Comparison of ENCODE assay signal across 12 cellular contexts in genomic region chr1:180636138-180636537, GRCh38. TPM values are rescaled to one million over a fixed set of nuclear protein-coding genes. Genes with fewer than 3 reads are reported as not detected.
DNase-seq lines count a peak whose midpoint lies in the region; ATAC-seq, FAIRE-seq and TF ChIP-seq lines count a peak whose summit lies in the region.
"Had no signal": no experiment of that assay in that cellular context is flagged by ENCODE, and none has a peak within 500 bp of the region (broad histone marks: within the 10 kb centered on the region; RNA-seq: fewer than 3 reads in every experiment).

No MANE protein-coding gene starts in this region.

- H3K9me3 Mint-ChIP-seq in GM23338 = no peaks in the 10 kb centered on the region
- H3K9me3 Mint-ChIP-seq: T-helper 1 cell treated with Interleukin-12 subunit alpha and Interleukin-12 subunit beta and Interleukin-4 antibody, amounts not matched to agents 30 μg/mL and 1 μg/mL, for 36 hours had no signal

- peak; percentile 19 for DNase-seq in GM23338 (ENCODE audit: low spot score)
- peak; percentile 24 for DNase-seq in NAMALWA (ENCODE audit: low spot score)
- peak in 1 of 4 experiments; percentile 49 for DNase-seq in K562 (ENCODE audit: extremely low read depth in 1 of 4, low spot score in 3 of 4)
- DNase-seq in mesenchymal stem cell = peak; percentile 50
- DNase-seq in LoVo (ENCODE audit: low spot score) = no peak
- no peak for DNase-seq in H7
- DNase-seq: EL, NCI-H446 had no signal

- no peak overlapping the region for H2AFZ ChIP-seq in GM23338
- H2AFZ ChIP-seq in K562 (ENCODE audit: low read depth, low read length) = no peak overlapping the region
- no peak overlapping the region for H2AFZ ChIP-seq in mesenchymal stem cell (ENCODE audit: low read depth, low read length)

- peak; percentile 27 to 44; a peak in 3 of 4 replicates for TF ChIP-seq CTCF in GM23338 (conservative IDR thresholded peaks at IDR 0.05; ENCODE audit: low read depth in 2 of 2)
- peak in 2 of 3 experiments; percentile 36 to 44; a peak in 3 of 6 replicates for TF ChIP-seq CTCF in K562 (IDR thresholded peaks at IDR 0.05 in 2 of 3, conservative IDR thresholded peaks at IDR 0.05 in 1 of 3; ENCODE audit: insufficient read depth in 2 of 3, low read depth in 1 of 3, low read length in 3 of 3)

- H4K91ac ChIP-seq in mesenchymal stem cell (ENCODE audit: low read length) = no peak overlapping the region

- in situ Hi-C loops in K562 (cut with MboI) = loop anchor here (5.0 to 25.0 kb wide), 2 partner anchors 216 to 526 kb away; no protein-coding TSS in a partner anchor

- H3K27ac ChIP-seq in GM23338 (ENCODE audit: low read depth) = no peak overlapping the region
- H3K27ac ChIP-seq in K562 (ENCODE audit: extremely low read depth, low read depth, low read length) = no peak overlapping the region
- no peak overlapping the region for H3K27ac ChIP-seq in mesenchymal stem cell (ENCODE audit: low read length, poor library complexity, severe bottlenecking)
- H3K27ac ChIP-seq: skin epidermis had no signal

- H3K9me3 ChIP-seq in K562 (replicated peaks; ENCODE audit: control insufficient read depth, insufficient read depth, low read depth, low read length) (no peaks in the 10 kb centered on the region), mesenchymal stem cell (ENCODE audit: control insufficient read depth, low read length) (no peaks in the 10 kb centered on the region)

- H3K9me2 ChIP-seq in GM23338 (ENCODE audit: insufficient read depth) = no peaks in the 10 kb centered on the region

- no peaks in the 10 kb centered on the region for H3K27me3 Mint-ChIP-seq in GM23338 (ENCODE audit: insufficient read depth, low read depth, poor library complexity)

- no peaks in the 10 kb centered on the region for H3K36me3 Mint-ChIP-seq in GM23338 (ENCODE audit: low read depth)

- no peak for FAIRE-seq in K562 (lab: Jason Lieb, UNC)

- POLR2A ChIA-PET in K562 (lab: Yijun Ruan, JAX) = no interaction called here

- H3K36me3 ChIP-seq in GM23338 (ENCODE audit: insufficient read depth) (no peaks in the 10 kb centered on the region), K562 (ENCODE audit: control insufficient read depth, insufficient read depth, low read length) (peaks cover 2% of the 10 kb centered on the region; the same call in 1 of the 3 replicates), mesenchymal stem cell (ENCODE audit: control insufficient read depth in 1 of 2, insufficient read depth in 2 of 2, low read depth in 1 of 2, low read length in 2 of 2) (no peaks in the 10 kb centered on the region), H7 (replicated peaks; ENCODE audit: control insufficient read depth, insufficient read depth, low read length) (no peaks in the 10 kb centered on the region)

- peaks cover 11% of the 10 kb centered on the region for H3K4me1 Mint-ChIP-seq in GM23338

- peak; percentile 49 to 79; a peak in 3 of 4 replicates for TF ChIP-seq RAD21 in K562 (CRISPR knock-in tag; conservative IDR thresholded peaks at IDR 0.05 in 1 of 2, IDR thresholded peaks at IDR 0.05 in 1 of 2)

- H3F3A ChIP-seq in GM23338 (replicated peaks; ENCODE audit: low read depth) = no peaks in the 10 kb centered on the region

- H3K79me2 ChIP-seq in GM23338 (replicated peaks; ENCODE audit: insufficient read depth) (peaks cover 85% of the 10 kb centered on the region), K562 (ENCODE audit: control insufficient read depth, insufficient read depth, low read length) (peaks cover 91% of the 10 kb centered on the region)

- no peak overlapping the region for H2AK5ac ChIP-seq in mesenchymal stem cell (ENCODE audit: low read length, severe bottlenecking)

- H3K18ac ChIP-seq in mesenchymal stem cell (ENCODE audit: low read depth in 1 of 2, low read length in 2 of 2) = no peak overlapping the region

- TF ChIP-seq POLR2A in K562 (conservative IDR thresholded peaks at IDR 0.05) = no peak
- no peak for TF ChIP-seq POLR2A in GM18505 (IDR thresholded peaks at IDR 0.05; ENCODE audit: borderline replicate concordance, extremely low read depth, insufficient read depth, insufficient read length)

- peaks cover 21% of the 10 kb centered on the region for H3K4me1 ChIP-seq in GM23338 (ENCODE audit: insufficient read depth)
- H3K4me1 ChIP-seq in K562 (replicated peaks in 1 of 2; ENCODE audit: control insufficient read depth in 2 of 2, insufficient read depth in 2 of 2, low read length in 2 of 2) = peaks cover 21 to 34% of the 10 kb centered on the region in 2 experiments; a peak in 4 of 5 replicates
- H3K4me1 ChIP-seq in mesenchymal stem cell (ENCODE audit: control insufficient read depth, insufficient read depth, low read depth, low read length) = peaks cover under 1% of the 10 kb centered on the region

- WGBS in K562 (ENCODE audit: insufficient coverage, low coverage, missing lambda C conversion rate) = 43% methylated on average over 5 of the region's 5 CpGs
- WGBS in mesenchymal stem cell = 81% methylated on average over 3 of the region's 5 CpGs

- no peaks in the 10 kb centered on the region for H3K9me1 ChIP-seq in K562 (ENCODE audit: control insufficient read depth, insufficient read depth, low read length)

- H3K4ac ChIP-seq in mesenchymal stem cell (ENCODE audit: low read depth in 1 of 2, low read length in 2 of 2) = no peak overlapping the region

- H3K9ac ChIP-seq in K562 (ENCODE audit: insufficient read depth in 1 of 2, low read depth in 2 of 2, low read length in 2 of 2) (no peak overlapping the region), mesenchymal stem cell (ENCODE audit: low read length) (no peak overlapping the region)

- ATAC-seq in GM23338 (no peak), K562 (no peak), HG03280 (IDR thresholded peaks at IDR 0.05; ENCODE audit: unreplicated experiment) (no peak), GM18505 (IDR thresholded peaks at IDR 0.05; ENCODE audit: unreplicated experiment) (no peak)

- TF ChIP-seq EP300 in K562 (IDR thresholded peaks at IDR 0.05; ENCODE audit: low read length) = no peak

- no TSS peak for BruUV-seq in K562 (replicated peaks; lab: Mats Ljungman, UMichigan)

- H3K27ac Mint-ChIP-seq in GM23338 = no peak overlapping the region
- H3K27ac Mint-ChIP-seq: T-helper 1 cell treated with Interleukin-12 subunit alpha and Interleukin-12 subunit beta and Interleukin-4 antibody, amounts not matched to agents 30 μg/mL and 1 μg/mL, for 36 hours had no signal

- H3K4me3 ChIP-seq in GM23338 (no peak overlapping the region), K562 (no peak overlapping the region), mesenchymal stem cell (ENCODE audit: insufficient read depth in 1 of 2, low read depth in 1 of 2, low read length in 2 of 2) (no peak overlapping the region), H7 (ENCODE audit: insufficient read depth, low read depth, low read length) (no peak overlapping the region)
- H3K4me3 ChIP-seq: skin epidermis had no signal

- H3K27me3 ChIP-seq in GM23338 (ENCODE audit: insufficient read depth) (no peaks in the 10 kb centered on the region), K562 (ENCODE audit: control insufficient read depth in 2 of 2, insufficient read depth in 2 of 2, low read length in 2 of 2) (no peaks in the 10 kb centered on the region), mesenchymal stem cell (ENCODE audit: control insufficient read depth in 1 of 2, insufficient read depth in 1 of 2, low read length in 2 of 2) (no peaks in the 10 kb centered on the region), H7 (ENCODE audit: control insufficient read depth, insufficient read depth, low read length) (no peaks in the 10 kb centered on the region)

- peaks cover 22% of the 10 kb centered on the region for H4K20me1 ChIP-seq in GM23338 (replicated peaks; ENCODE audit: insufficient read depth)
- no peaks in the 10 kb centered on the region; the same call in 1 of the 2 replicates for H4K20me1 ChIP-seq in K562 (replicated peaks; ENCODE audit: control insufficient read depth, insufficient read depth, low read length)

- no peak overlapping the region for H2BK5ac ChIP-seq in mesenchymal stem cell (ENCODE audit: low read depth, low read length, poor library complexity, severe bottlenecking)

- H3K79me1 ChIP-seq in mesenchymal stem cell (replicated peaks; ENCODE audit: low read length, poor library complexity, severe bottlenecking) = peaks cover 7% of the 10 kb centered on the region

- no peak overlapping the region for H2BK120ac ChIP-seq in mesenchymal stem cell (ENCODE audit: low read depth, low read length)

- H3K23ac ChIP-seq in mesenchymal stem cell (ENCODE audit: low read length in 2 of 2) = no peak overlapping the region

- H3K4me2 ChIP-seq in GM23338 (no peak overlapping the region), K562 (ENCODE audit: insufficient read depth, low read length) (no peak overlapping the region), mesenchymal stem cell (ENCODE audit: low read length, poor library complexity, severe bottlenecking) (no peak overlapping the region)

- CTCF ChIA-PET in K562 (lab: Yijun Ruan, JAX; ENCODE audit: low intra/inter-chr PET ratio) = interaction anchor here (0.8 kb wide), 1 partner anchor 225 kb away, joined by 4 read pairs; no protein-coding TSS in a partner anchor

- H4K8ac ChIP-seq in mesenchymal stem cell (ENCODE audit: low read length) = no peak overlapping the region

- H2BK12ac ChIP-seq in mesenchymal stem cell (ENCODE audit: low read length in 2 of 2) = no peak overlapping the region

- H2BK15ac ChIP-seq in mesenchymal stem cell (ENCODE audit: low read depth, poor library complexity, severe bottlenecking) = no peak overlapping the region

- intact Hi-C loops in K562 (cut with micrococcal nuclease) = loop anchor here (1.0 to 10.0 kb wide), 2 partner anchors 103 to 519 kb away; no protein-coding TSS in a partner anchor

- H3K4me3 Mint-ChIP-seq in GM23338 = no peak overlapping the region
- H3K4me3 Mint-ChIP-seq: T-helper 1 cell treated with Interleukin-12 subunit alpha and Interleukin-12 subunit beta and Interleukin-4 antibody, amounts not matched to agents 30 μg/mL and 1 μg/mL, for 36 hours had no signal

- no peak overlapping the region for H3K14ac ChIP-seq in mesenchymal stem cell (ENCODE audit: low read length in 2 of 2)

RNA-seq across cellular contexts. Expression of gene XPR1, which starts 4.3 kb away (rescaled TPM):
- 34.0 and 38.1 TPM in 2 replicates for total RNA-seq in GM23338 (2014; rRNA removed; shearing (Covaris generic))
- polyA plus RNA-seq in GM23338 (2016; fragmentation: Nextera tagmentation; extraction: Ambion mirVana) (7.3 and 9.3 TPM in 2 replicates), K562 (2011; rRNA removed) (49.8 and 66.2 TPM in 2 replicates), K562 (2014; fragmentation: Illumina TruSeq; extraction: Trizol) (38.1 and 41.2 TPM in 2 replicates), K562 (2014; fragmentation: Nextera tagmentation; extraction: Ambion mirVana) (1 to 10 TPM; 3.0 to 4.7 TPM), K562 (2014; rRNA removed) (25.8 and 27.8 TPM in 2 replicates)
- total RNA-seq in K562 (2011; cell fraction: chromatin; rRNA removed; ENCODE audit: low replicate concordance) = 97.5 and 111 TPM in 2 replicates
- 52.4 and 62.2 TPM in 2 replicates for total RNA-seq in K562 (2011; cell fraction: nucleolus; rRNA removed)
- 116 and 133 TPM in 2 replicates for total RNA-seq in K562 (2011; cell fraction: nucleoplasm; rRNA removed)
- total RNA-seq in K562 (2014; rRNA removed) (24.2 and 32.0 TPM in 2 replicates), K562 (2014; rRNA removed; fragmentation: Illumina TruSeq; extraction: Trizol) (39.8 and 49.1 TPM in 2 replicates), K562 (2015; rRNA removed; fragmentation: Illumina TruSeq; extraction: Trizol) (39.1 and 43.0 TPM in 2 replicates), K562 (2021) (36.9 and 38.6 TPM in 2 replicates)
- polyA plus RNA-seq in K562 (2011; cell fraction: cytosol; rRNA removed) = 23.6 and 44.4 TPM in 2 replicates
- 23.0 and 26.5 TPM in 2 replicates for polyA plus RNA-seq in K562 (2011; cell fraction: nucleus; rRNA removed)
- polyA plus RNA-seq in K562 (2012) = 25.8 and 29.0 TPM in 2 replicates
- 97.0 and 108 TPM in 2 replicates for polyA minus RNA-seq in K562 (2011; rRNA and poly(A)+ RNA removed)
- polyA minus RNA-seq in K562 (2011; cell fraction: cytosol; rRNA and poly(A)+ RNA removed) = 37.2 and 52.1 TPM in 2 replicates
- polyA minus RNA-seq in K562 (2011; cell fraction: nucleus; rRNA and poly(A)+ RNA removed) = 21.0 and 34.7 TPM in 2 replicates
- 23.8 TPM for polyA plus RNA-seq in mesenchymal stem cell (2013, experiment 1 of 2)
- polyA plus RNA-seq in mesenchymal stem cell (2013, experiment 2 of 2) = 25.6 TPM
- total RNA-seq in H7 (2014; rRNA removed; shearing (Covaris generic)) = 45.6 and 62.7 TPM in 2 replicates

Comparison
In these comparisons a context has a peak if more than half of its experiments do, and no peak if none do; other contexts are left out.
1. DNase-seq: peak in GM23338 (single experiment), NAMALWA (single experiment) and mesenchymal stem cell (single experiment); none in LoVo (single experiment) and H7 (single experiment).